ENCODE assay signal across 12 cellular contexts in the genomic region with DNA sequence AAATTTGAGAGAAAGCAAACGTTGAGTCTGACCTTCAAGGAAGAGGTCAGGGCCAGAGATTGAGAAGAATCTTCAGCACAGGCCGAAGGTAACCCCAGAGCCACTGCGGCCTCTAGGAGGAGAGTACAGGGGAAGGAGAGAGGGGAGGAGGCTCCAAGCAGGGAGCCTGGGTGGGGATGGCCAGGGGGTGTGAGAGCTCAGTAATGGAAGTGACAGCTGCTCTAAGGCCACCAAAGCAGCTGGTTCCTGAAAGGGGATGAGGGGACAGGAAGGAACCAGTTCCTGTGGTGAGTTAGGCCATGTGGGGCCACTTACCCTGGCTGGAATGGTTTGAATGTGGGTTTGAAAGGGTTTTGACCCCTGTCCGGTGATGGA. TPM values are rescaled to one million over a fixed set of nuclear protein-coding genes. Genes with fewer than 3 reads are reported as not detected.
DNase-seq lines count a peak whose midpoint lies in the region; ATAC-seq, FAIRE-seq and TF ChIP-seq lines count a peak whose summit lies in the region.
"Had no signal": no experiment of that assay in that cellular context is flagged by ENCODE, and none has a peak within 500 bp of the region (broad histone marks: within the 10 kb centered on the region; RNA-seq: fewer than 3 reads in every experiment).

No MANE protein-coding gene starts in this region.

- peaks cover 7 to 8% of the 10 kb centered on the region in 2 donors for H3K4me1 ChIP-seq in small intestine (ENCODE audit: control insufficient read depth in 2 of 2, insufficient read depth in 1 of 2, low read depth in 1 of 2, low read length in 1 of 2)
- H3K4me1 ChIP-seq in transverse colon, result peaks cover 0 to 15% (median 11%) of the 10 kb centered on the region in 4 donors

- peak overlapping the region; percentile 39 for H3K4me3 Mint-ChIP-seq in activated CD4-positive, alpha-beta T cell treated with anti-CD3 and anti-CD28 coated beads, Interleukin-2, amount 10 ng/mL, durations not matched to agents 24 days and 14 days
- H3K4me3 Mint-ChIP-seq in activated T-helper 2 cell treated with anti-CD3 and anti-CD28 coated beads, Interferon-gamma antibody, Interleukin-2, Interleukin-4, amounts not matched to agents 10 μg/mL and 5 μg/mL and 100 μg/mL, durations not matched to agents 14 hours and 24 hours and 36 hours (ENCODE audit: low read depth), result no peak overlapping the region

- in situ Hi-C loops in transverse colon (cut with MboI; ENCODE audit: low pct_ligation_motif_present in 1 of 4, low pct_unique_long_range_greater_than_20kb in 1 of 4, low sequenced_read_pairs in 3 of 4), result no loop called here

- no peak for TF ChIP-seq CTCF in transverse colon (IDR thresholded peaks at IDR 0.05)

- H3K9me3 Mint-ChIP-seq in activated CD4-positive, alpha-beta T cell treated with anti-CD3 and anti-CD28 coated beads, Interleukin-2, amount 10 ng/mL, durations not matched to agents 24 days and 14 days, result no peaks in the 10 kb centered on the region
- no peaks in the 10 kb centered on the region for H3K9me3 Mint-ChIP-seq in activated T-helper 2 cell treated with anti-CD3 and anti-CD28 coated beads, Interferon-gamma antibody, Interleukin-2, Interleukin-4, amounts not matched to agents 10 μg/mL and 5 μg/mL and 100 μg/mL, durations not matched to agents 14 hours and 24 hours and 36 hours

- peaks cover 53% of the 10 kb centered on the region for H3K36me3 Mint-ChIP-seq in activated CD4-positive, alpha-beta T cell treated with anti-CD3 and anti-CD28 coated beads, Interleukin-2, amount 10 ng/mL, durations not matched to agents 24 days and 14 days (ENCODE audit: low read depth)
- H3K36me3 Mint-ChIP-seq in activated T-helper 2 cell treated with anti-CD3 and anti-CD28 coated beads, Interferon-gamma antibody, Interleukin-2, Interleukin-4, amounts not matched to agents 10 μg/mL and 5 μg/mL and 100 μg/mL, durations not matched to agents 14 hours and 24 hours and 36 hours (ENCODE audit: low read depth), result peaks cover 64% of the 10 kb centered on the region

- H3K9me3 ChIP-seq in small intestine (ENCODE audit: control insufficient read depth, low read depth) (no peaks in the 10 kb centered on the region), transverse colon (no peaks in the 10 kb centered on the region)
- H3K9me3 ChIP-seq: heart right ventricle had no signal

- H3K36me3 ChIP-seq in small intestine (ENCODE audit: control insufficient read depth in 2 of 2, insufficient read depth in 2 of 2, low read length in 2 of 2), result peaks cover 5 to 7% of the 10 kb centered on the region in 2 donors
- H3K36me3 ChIP-seq in transverse colon, result peaks cover 0 to 27% (median 6%) of the 10 kb centered on the region in 4 donors

- H3K4me3 ChIP-seq in small intestine (ENCODE audit: low read depth in 1 of 2, low read length in 2 of 2) (no peak overlapping the region), transverse colon (no peak overlapping the region)
- H3K4me3 ChIP-seq: heart right ventricle had no signal

- no peak for TF ChIP-seq EP300 in transverse colon (IDR thresholded peaks at IDR 0.05; ENCODE audit: low read depth)

- H3K27ac Mint-ChIP-seq in activated CD4-positive, alpha-beta T cell treated with anti-CD3 and anti-CD28 coated beads, Interleukin-2, amount 10 ng/mL, durations not matched to agents 24 days and 14 days, result peak overlapping the region; percentile 87
- H3K27ac Mint-ChIP-seq in activated T-helper 2 cell treated with anti-CD3 and anti-CD28 coated beads, Interferon-gamma antibody, Interleukin-2, Interleukin-4, amounts not matched to agents 10 μg/mL and 5 μg/mL and 100 μg/mL, durations not matched to agents 14 hours and 24 hours and 36 hours, result peak overlapping the region; percentile 88

- 54 to 67% (median 64%) methylated on average over 4 of the region's 4 CpGs for WGBS in small intestine, 3 donors
- 0 to 67% methylated on average over 1 to 4 of the region's 4 CpGs for WGBS in transverse colon (ENCODE audit: low coverage in 1 of 2), 2 donors

- no peaks in the 10 kb centered on the region for H3K27me3 Mint-ChIP-seq in activated CD4-positive, alpha-beta T cell treated with anti-CD3 and anti-CD28 coated beads, Interleukin-2, amount 10 ng/mL, durations not matched to agents 24 days and 14 days
- H3K27me3 Mint-ChIP-seq in activated T-helper 2 cell treated with anti-CD3 and anti-CD28 coated beads, Interferon-gamma antibody, Interleukin-2, Interleukin-4, amounts not matched to agents 10 μg/mL and 5 μg/mL and 100 μg/mL, durations not matched to agents 14 hours and 24 hours and 36 hours (ENCODE audit: low read depth), result no peaks in the 10 kb centered on the region

- no peak for FAIRE-seq in small intestine (lab: Jason Lieb, UNC)

- peaks cover 19% of the 10 kb centered on the region for H3K4me1 Mint-ChIP-seq in activated CD4-positive, alpha-beta T cell treated with anti-CD3 and anti-CD28 coated beads, Interleukin-2, amount 10 ng/mL, durations not matched to agents 24 days and 14 days
- H3K4me1 Mint-ChIP-seq in activated T-helper 2 cell treated with anti-CD3 and anti-CD28 coated beads, Interferon-gamma antibody, Interleukin-2, Interleukin-4, amounts not matched to agents 10 μg/mL and 5 μg/mL and 100 μg/mL, durations not matched to agents 14 hours and 24 hours and 36 hours (ENCODE audit: low read depth), result peaks cover 15% of the 10 kb centered on the region

- TF ChIP-seq POLR2A in transverse colon (IDR thresholded peaks at IDR 0.05), result no peak

- peak overlapping the region; percentile 11 to 66 for H3K27ac ChIP-seq in small intestine (ENCODE audit: low read depth in 1 of 2, low read length in 1 of 2)
- H3K27ac ChIP-seq in transverse colon, result no peak overlapping the region
- H3K27ac ChIP-seq: VCaP had no signal

- H3K27me3 ChIP-seq in small intestine (ENCODE audit: control insufficient read depth in 2 of 2, insufficient read depth in 2 of 2, low read length in 2 of 2) (no peaks in the 10 kb centered on the region), transverse colon (no peaks in the 10 kb centered on the region)
- H3K27me3 ChIP-seq: heart right ventricle had no signal

- intact Hi-C loops in activated CD4-positive, alpha-beta T cell treated with anti-CD3 and anti-CD28 coated beads, Interleukin-2, amount 10 ng/mL, durations not matched to agents 24 days and 14 days (cut with micrococcal nuclease), result no loop called here
- intact Hi-C loops in activated T-helper 2 cell treated with anti-CD3 and anti-CD28 coated beads, Interferon-gamma antibody, Interleukin-2, Interleukin-4, amounts not matched to agents 10 μg/mL and 5 μg/mL and 100 μg/mL, durations not matched to agents 14 hours and 24 hours and 36 hours (cut with micrococcal nuclease), result no loop called here
- intact Hi-C loops in transverse colon (cut with DNase I; ENCODE audit: low total_unique reads), result no loop called here

- ATAC-seq in HG02840 (IDR thresholded peaks at IDR 0.05; ENCODE audit: low FRiP score, unreplicated experiment), result peak; percentile 20

- DNase-seq in activated CD4-positive, alpha-beta T cell treated with anti-CD3 and anti-CD28 coated beads, Interleukin-2, amount 10 ng/mL, durations not matched to agents 24 days and 14 days, result no peak
- no peak for DNase-seq in activated CD4-positive, alpha-beta T cell treated with anti-CD3 and anti-CD28 coated beads, Interleukin-2, amount 50 U/mL, for 48 hours
- no peak for DNase-seq in activated T-helper 2 cell treated with anti-CD3 and anti-CD28 coated beads, Interferon-gamma antibody, Interleukin-2, Interleukin-4, amounts not matched to agents 10 μg/mL and 5 μg/mL and 100 μg/mL, durations not matched to agents 14 hours and 24 hours and 36 hours (ENCODE audit: low spot score)
- DNase-seq in small intestine, result no peak
- DNase-seq in GM19238 (ENCODE audit: insufficient read length, low spot score), result no peak
- no peak for DNase-seq in transverse colon
- DNase-seq in NCI-H187 (lab: John Stamatoyannopoulos, UW), result no peak
- DNase-seq: cerebellar nuclear complex, heart right ventricle, NCI-H2171 had no signal

RNA-seq across cellular contexts. Expression of a gene that starts 46.1 kb away (rescaled TPM):
- total RNA-seq in activated CD4-positive, alpha-beta T cell treated with anti-CD3 and anti-CD28 coated beads, Interleukin-2, amount 10 ng/mL, durations not matched to agents 24 days and 14 days, result 44.9 and 52.1 TPM in 2 replicates
- total RNA-seq in activated T-helper 2 cell treated with anti-CD3 and anti-CD28 coated beads, Interferon-gamma antibody, Interleukin-2, Interleukin-4, amounts not matched to agents 10 μg/mL and 5 μg/mL and 100 μg/mL, durations not matched to agents 14 hours and 24 hours and 36 hours, result 44.3 and 44.9 TPM in 2 replicates
- polyA plus RNA-seq in small intestine, result 10 to 100 TPM; 17.3 to 28.3 (median 25.0) TPM
- 100 to 1,000 TPM in 1 of 4 donors, 10 to 100 TPM in 3; 33.7 to 111 (median 47.7) TPM for total RNA-seq in transverse colon

Comparison
In these comparisons a context has a peak if more than half of its experiments do, and no peak if none do; other contexts are left out.
1. H3K27ac ChIP-seq: peak in small intestine (2 of 2); none in transverse colon (0 of 4).